Comparison of ENCODE assay signal across 1 cellular context in the genomic region with DNA sequence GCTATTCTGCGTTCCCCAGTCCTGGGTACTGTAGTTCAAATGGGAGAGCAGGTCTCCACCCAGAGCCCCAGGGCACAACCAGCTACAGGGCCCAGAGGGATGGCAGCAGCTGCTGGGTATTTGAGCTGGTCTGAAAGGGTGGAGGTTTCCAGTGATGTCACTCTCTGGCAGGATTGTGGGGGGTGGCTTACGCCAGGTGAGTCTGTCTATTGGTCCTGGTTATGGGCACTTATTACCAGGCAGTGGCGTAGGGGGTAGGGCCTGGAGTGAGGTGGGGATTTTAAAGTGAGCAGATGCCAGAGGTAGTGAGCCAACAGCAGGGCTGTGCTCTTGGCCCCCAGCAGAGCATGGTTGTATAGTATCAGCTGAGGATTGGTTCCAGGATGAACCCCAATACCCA.
TF ChIP-seq lines count a peak whose summit lies in the region.

No MANE protein-coding gene starts in this region.

TF ChIP-seq in HepG2, 621 proteins besides CTCF, POLR2A, EP300 and RAD21:
- TF ChIP-seq, protein P1, sequence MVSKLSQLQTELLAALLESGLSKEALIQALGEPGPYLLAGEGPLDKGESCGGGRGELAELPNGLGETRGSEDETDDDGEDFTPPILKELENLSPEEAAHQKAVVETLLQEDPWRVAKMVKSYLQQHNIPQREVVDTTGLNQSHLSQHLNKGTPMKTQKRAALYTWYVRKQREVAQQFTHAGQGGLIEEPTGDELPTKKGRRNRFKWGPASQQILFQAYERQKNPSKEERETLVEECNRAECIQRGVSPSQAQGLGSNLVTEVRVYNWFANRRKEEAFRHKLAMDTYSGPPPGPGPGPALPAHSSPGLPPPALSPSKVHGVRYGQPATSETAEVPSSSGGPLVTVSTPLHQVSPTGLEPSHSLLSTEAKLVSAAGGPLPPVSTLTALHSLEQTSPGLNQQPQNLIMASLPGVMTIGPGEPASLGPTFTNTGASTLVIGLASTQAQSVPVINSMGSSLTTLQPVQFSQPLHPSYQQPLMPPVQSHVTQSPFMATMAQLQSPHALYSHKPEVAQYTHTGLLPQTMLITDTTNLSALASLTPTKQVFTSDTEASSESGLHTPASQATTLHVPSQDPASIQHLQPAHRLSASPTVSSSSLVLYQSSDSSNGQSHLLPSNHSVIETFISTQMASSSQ (IDR thresholded peaks at IDR 0.05; ENCODE audit: low read depth) = no peak
- TF ChIP-seq, protein P1 (CRISPR knock-in tag; IDR thresholded peaks at IDR 0.05; ENCODE audit: borderline replicate concordance) = no peak
- TF ChIP-seq POGZ (CRISPR knock-in tag; IDR thresholded peaks at IDR 0.05) (no peak), RBM22 (optimal IDR thresholded peaks at IDR 0.05; ENCODE audit: low read length) (peak; percentile 73)
